Comparison of ENCODE assay signal across 9 cellular contexts in the genomic region with DNA sequence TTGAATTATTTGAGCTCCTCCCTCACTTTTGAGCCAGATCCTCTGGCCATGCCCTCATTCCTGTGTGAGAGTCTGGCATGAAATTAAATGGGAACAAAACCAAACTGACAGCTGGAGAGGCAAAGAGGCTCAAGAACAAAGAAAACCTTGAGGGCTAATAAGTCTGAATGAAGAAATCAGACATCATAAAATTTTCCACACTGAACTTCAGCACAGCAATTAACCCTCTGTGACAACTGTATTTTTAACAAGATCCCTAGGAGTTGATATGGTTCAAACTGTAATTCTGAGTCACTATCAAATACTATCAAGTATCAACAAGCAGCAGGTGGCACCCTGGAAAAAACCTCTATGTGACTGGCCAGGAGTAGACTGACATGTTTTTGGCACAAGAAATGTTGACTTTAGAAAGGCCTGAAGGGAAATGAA.
DNase-seq lines count a peak whose midpoint lies in the region; ATAC-seq and TF ChIP-seq lines count a peak whose summit lies in the region.
"Had no signal": no experiment of that assay in that cellular context is flagged by ENCODE, and none has a peak within 500 bp of the region (broad histone marks: within the 10 kb centered on the region; RNA-seq: fewer than 3 reads in every experiment).

No MANE protein-coding gene starts in this region.

- peaks cover 69% of the 10 kb centered on the region for H3K36me3 Mint-ChIP-seq in T-cell

- H3K4me1 ChIP-seq in mammary epithelial cell (ENCODE audit: insufficient read depth, low read length), result peaks cover 11% of the 10 kb centered on the region
- peaks cover 8% of the 10 kb centered on the region for H3K4me1 ChIP-seq in lower lobe of right lung

- DNase-seq in Ammon's horn (ENCODE audit: low spot score), result peak; percentile 11
- DNase-seq in NCI-H2029 (lab: John Stamatoyannopoulos, UW), result peak; percentile 70
- peak; percentile 70 for DNase-seq in mammary epithelial cell
- DNase-seq in lower lobe of right lung, result no peak
- DNase-seq in stimulated activated CD4-positive, alpha-beta T cell treated with anti-CD3 and anti-CD28 coated beads, Interleukin-4, amount 100 ng/mL, for 1 hour, result no peak
- DNase-seq in anterior cingulate cortex (lab: John Stamatoyannopoulos, UW), result no peak
- DNase-seq in T-cell, result no peak
- DNase-seq in midbrain (lab: John Stamatoyannopoulos, UW), result no peak

- H3K27ac Mint-ChIP-seq in T-cell, result no peak overlapping the region

- BruUV-seq in mammary epithelial cell (replicated peaks; lab: Mats Ljungman, UMichigan), result no TSS peak

- no peaks in the 10 kb centered on the region for H3K27me3 Mint-ChIP-seq in T-cell

- H3K27ac ChIP-seq in mammary epithelial cell (ENCODE audit: insufficient read depth, low read depth, low read length) (no peak overlapping the region), lower lobe of right lung (no peak overlapping the region)
- H3K27ac ChIP-seq: VCaP had no signal

- H4K20me1 ChIP-seq in mammary epithelial cell (ENCODE audit: insufficient read depth, low read length), result no peaks in the 10 kb centered on the region

- no peak overlapping the region for H2AFZ ChIP-seq in mammary epithelial cell (ENCODE audit: low read depth, low read length)

- in situ Hi-C loops in mammary epithelial cell (cut with MboI; ENCODE audit: low sequenced_read_pairs in 2 of 2), result no loop called here

- no peaks in the 10 kb centered on the region for H3K79me2 ChIP-seq in mammary epithelial cell (ENCODE audit: insufficient read depth, low read length)

- H3K4me3 Mint-ChIP-seq in T-cell, result no peak overlapping the region

- no peak for TF ChIP-seq CTCF in mammary epithelial cell (conservative IDR thresholded peaks at IDR 0.05 in 1 of 2, IDR thresholded peaks at IDR 0.05 in 1 of 2; ENCODE audit: extremely low read depth in 1 of 2, insufficient read depth in 1 of 2, low read depth in 1 of 2, low read length in 2 of 2)
- no peak for TF ChIP-seq CTCF in lower lobe of right lung (IDR thresholded peaks at IDR 0.05)

- CTCF ChIA-PET in mammary epithelial cell (lab: Charles Lee; ENCODE audit: low non-redundant PET), result no interaction called here
- CTCF ChIA-PET in T-cell (lab: Charles Lee), result interaction anchor here in 1 of 2 donors (0.6 kb wide), 1 partner anchor 279 kb away, joined by 5 read pairs; no protein-coding TSS in a partner anchor

- no peaks in the 10 kb centered on the region for H3K36me3 ChIP-seq in mammary epithelial cell (ENCODE audit: insufficient read depth, low read length)
- peaks cover 24% of the 10 kb centered on the region for H3K36me3 ChIP-seq in lower lobe of right lung

- H3K9me3 Mint-ChIP-seq in T-cell, result no peaks in the 10 kb centered on the region

- no peak overlapping the region for H3K9ac ChIP-seq in mammary epithelial cell (ENCODE audit: insufficient read depth, low read length)

- H3K4me1 Mint-ChIP-seq in T-cell, result peaks cover 17 to 40% (median 26%) of the 10 kb centered on the region in 3 donors

- dilution Hi-C loops in mammary epithelial cell (cut with HindIII; ENCODE audit: low sequenced_read_pairs), result no loop called here

- ATAC-seq in lower lobe of right lung, result peak; percentile 45 to 49
- ATAC-seq in T-cell (replicated peaks in 1 of 4), result no peak

- intact Hi-C loops in mammary epithelial cell (cut with micrococcal nuclease) (loop anchor here (1.0 kb wide), 1 partner anchor 25 kb away; no protein-coding TSS in a partner anchor), lower lobe of right lung (cut with DNase I) (no loop called here)

- no peak overlapping the region for H3K4me2 ChIP-seq in mammary epithelial cell (ENCODE audit: insufficient read depth, low read depth, low read length)

- no peaks in the 10 kb centered on the region for H3K27me3 ChIP-seq in mammary epithelial cell (ENCODE audit: insufficient read depth, low read length)
- no peaks in the 10 kb centered on the region for H3K27me3 ChIP-seq in lower lobe of right lung (ENCODE audit: low read depth)

- H3K9me3 ChIP-seq in mammary epithelial cell (replicated peaks; ENCODE audit: insufficient read depth, low read length), result no peaks in the 10 kb centered on the region
- no peaks in the 10 kb centered on the region for H3K9me3 ChIP-seq in lower lobe of right lung

- POLR2A ChIA-PET in T-cell (lab: Charles Lee), result no interaction called here

- H3K4me3 ChIP-seq in mammary epithelial cell (replicated peaks in 1 of 3; ENCODE audit: insufficient read depth in 1 of 3, low read depth in 2 of 3, low read length in 3 of 3) (no peak overlapping the region), lower lobe of right lung (no peak overlapping the region)

Comparison
In these comparisons a context has a peak if more than half of its experiments do, and no peak if none do; other contexts are left out.
1. DNase-seq: peak in Ammon's horn (single experiment), NCI-H2029 (single experiment) and mammary epithelial cell (single experiment); none in lower lobe of right lung (single experiment), stimulated activated CD4-positive, alpha-beta T cell treated with anti-CD3 and anti-CD28 coated beads, Interleukin-4, amount 100 ng/mL, for 1 hour (single experiment), anterior cingulate cortex (0 of 58), T-cell (0 of 34) and midbrain (single experiment).
2. ATAC-seq: peak in lower lobe of right lung (2 of 2); none in T-cell (0 of 4).